8 cellular contexts compared by ENCODE assay signal in genomic region chr2:226797989-226798421, GRCh38. TPM values are rescaled to one million over a fixed set of nuclear protein-coding genes. Genes with fewer than 3 reads are reported as not detected.
DNase-seq lines count a peak whose midpoint lies in the region; ATAC-seq and TF ChIP-seq lines count a peak whose summit lies in the region.

No MANE protein-coding gene starts in this region.

- no peak for DNase-seq in Caco-2
- DNase-seq in SK-N-MC (ENCODE audit: low read depth, low spot score): no peak
- peak; percentile 58 for DNase-seq in fibroblast of villous mesenchyme (ENCODE audit: low read depth)
- DNase-seq in progenitor cell of endocrine pancreas (ENCODE audit: low spot score, unreplicated experiment): no peak
- no peak for DNase-seq in occipital lobe (lab: John Stamatoyannopoulos, UW)
- DNase-seq in NCI-H345 (lab: John Stamatoyannopoulos, UW): no peak

- TF ChIP-seq CTCF in Caco-2 (IDR thresholded peaks at IDR 0.05; ENCODE audit: insufficient read depth in 1 of 2, low read depth in 1 of 2, low read length in 1 of 2, severe bottlenecking in 1 of 2, unreplicated experiment in 1 of 2): no peak
- no peak for TF ChIP-seq CTCF in fibroblast of villous mesenchyme (IDR thresholded peaks at IDR 0.05; ENCODE audit: insufficient read depth, low read depth, low read length)
- no peak for TF ChIP-seq CTCF in progenitor cell of endocrine pancreas (IDR thresholded peaks at IDR 0.05; ENCODE audit: unreplicated experiment)

- CTCF ChIA-PET in Caco-2 (lab: Charles Lee): interaction anchor here (1.1 kb wide), 1 partner anchor 187 kb away, joined by 4 read pairs; no protein-coding TSS in a partner anchor

- H3K4me1 Mint-ChIP-seq in Caco-2 (ENCODE audit: low read depth, unreplicated experiment) (peaks cover 13% of the 10 kb centered on the region), progenitor cell of endocrine pancreas (ENCODE audit: low read depth) (peaks cover 39% of the 10 kb centered on the region)

- H3K9me3 ChIP-seq in Caco-2: no peaks in the 10 kb centered on the region
- no peaks in the 10 kb centered on the region for H3K9me3 ChIP-seq in SK-N-MC (ENCODE audit: low read depth, low read length)

- ATAC-seq in GM19023 (IDR thresholded peaks at IDR 0.05; ENCODE audit: unreplicated experiment) (no peak), GM18868 (IDR thresholded peaks at IDR 0.05; ENCODE audit: unreplicated experiment) (no peak)

- H3K9me3 Mint-ChIP-seq in Caco-2 (ENCODE audit: unreplicated experiment) (no peaks in the 10 kb centered on the region), progenitor cell of endocrine pancreas (ENCODE audit: low read depth) (no peaks in the 10 kb centered on the region)

- intact Hi-C loops in Caco-2 (cut with micrococcal nuclease; ENCODE audit: unreplicated experiment): loop anchor here (2.0 to 10.0 kb wide), 3 partner anchors 65 to 173 kb away; no protein-coding TSS in a partner anchor

- no peaks in the 10 kb centered on the region for H3K27me3 ChIP-seq in Caco-2 (replicated peaks; ENCODE audit: control insufficient read depth, insufficient read depth, low read length)

- H3K27ac Mint-ChIP-seq in Caco-2 (ENCODE audit: unreplicated experiment) (no peak overlapping the region), progenitor cell of endocrine pancreas (no peak overlapping the region)

- H3K36me3 ChIP-seq in Caco-2 (ENCODE audit: control insufficient read depth, insufficient read depth, low read length): peaks cover 6% of the 10 kb centered on the region
- H3K36me3 ChIP-seq in SK-N-MC (ENCODE audit: insufficient read depth, low read length): peaks cover 14% of the 10 kb centered on the region

- peaks cover 28% of the 10 kb centered on the region for H3K4me1 ChIP-seq in Caco-2

- H3K9ac ChIP-seq in SK-N-MC (ENCODE audit: insufficient read length): peak overlapping the region; percentile 60

- POLR2A ChIA-PET in Caco-2 (lab: Charles Lee): no interaction called here

- no TSS peak for BruUV-seq in Caco-2 (replicated peaks; lab: Mats Ljungman, UMichigan)

- no peak overlapping the region for H3K27ac ChIP-seq in SK-N-MC

- H3K36me3 Mint-ChIP-seq in Caco-2 (ENCODE audit: insufficient read depth, unreplicated experiment) (peaks cover 46% of the 10 kb centered on the region), progenitor cell of endocrine pancreas (ENCODE audit: insufficient read depth) (peaks cover 20% of the 10 kb centered on the region)

- H3K27me3 Mint-ChIP-seq in Caco-2 (ENCODE audit: insufficient read depth, unreplicated experiment) (no peaks in the 10 kb centered on the region), progenitor cell of endocrine pancreas (no peaks in the 10 kb centered on the region)

- H3K4me3 Mint-ChIP-seq in Caco-2 (ENCODE audit: unreplicated experiment) (peak overlapping the region; percentile 85), progenitor cell of endocrine pancreas (ENCODE audit: low read depth) (peak overlapping the region; percentile 87)

- peak overlapping the region; percentile 81 for H3K4me3 ChIP-seq in Caco-2 (ENCODE audit: low read depth, low read length)
- peak overlapping the region; percentile 91 for H3K4me3 ChIP-seq in SK-N-MC
- H3K4me3 ChIP-seq in fibroblast of villous mesenchyme (ENCODE audit: low read depth, low read length): peak overlapping the region; percentile 70

RNA-seq across cellular contexts. Expression of gene IRS1, which starts 1.6 kb away (rescaled TPM):
- 27.9 and 32.4 TPM in 2 replicates for total RNA-seq in Caco-2 (2022)
- total RNA-seq in fibroblast of villous mesenchyme: 33.2 and 33.8 TPM in 2 replicates
- 17.1 and 20.5 TPM in 2 replicates for total RNA-seq in progenitor cell of endocrine pancreas
- 13.9 TPM for total RNA-seq in occipital lobe

RNA-seq across cellular contexts. Expression of gene RHBDD1, which starts 37.8 kb away (rescaled TPM):
- total RNA-seq in Caco-2 (2022) (14.3 and 16.5 TPM in 2 replicates), fibroblast of villous mesenchyme (18.7 and 38.9 TPM in 2 replicates), progenitor cell of endocrine pancreas (31.0 and 32.7 TPM in 2 replicates), occipital lobe (89.4 TPM)
